ENCODE assay signal across 1 cellular context in the genomic region with DNA sequence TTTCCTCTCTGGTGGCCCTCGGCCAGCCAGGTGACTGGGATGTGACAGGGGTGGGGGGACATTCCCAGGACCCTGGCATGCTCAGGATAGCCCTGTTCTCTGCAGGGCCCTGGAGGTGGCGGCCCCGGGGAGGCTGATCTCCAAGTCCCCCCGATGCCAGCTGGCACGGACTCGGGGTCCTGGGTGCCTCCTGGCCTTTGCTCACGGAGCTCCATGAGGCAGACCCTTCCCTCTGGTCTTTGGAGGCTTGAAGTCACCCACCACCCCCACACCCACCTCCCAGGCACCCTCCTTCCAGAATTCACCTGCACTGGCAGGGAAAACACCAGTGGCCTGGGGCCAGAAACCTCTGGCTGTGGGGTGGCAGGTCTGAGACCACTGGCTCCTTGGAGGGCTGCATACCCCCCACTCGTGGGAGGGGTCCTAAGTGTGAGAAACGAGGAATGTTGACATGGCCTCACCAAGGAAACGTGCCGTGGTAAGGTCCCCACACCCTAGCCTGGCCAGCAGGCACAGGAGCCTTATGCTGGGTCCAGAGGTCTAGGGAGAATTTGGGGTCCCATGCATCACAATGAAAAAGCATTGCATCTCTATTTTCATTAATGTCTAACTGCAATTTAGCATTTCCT.
TF ChIP-seq lines count a peak whose summit lies in the region.

No MANE protein-coding gene starts in this region.

TF ChIP-seq in WTC11, 78 proteins besides CTCF, POLR2A, EP300 and RAD21 (continued from another document):
- TF ChIP-seq, protein P1, sequence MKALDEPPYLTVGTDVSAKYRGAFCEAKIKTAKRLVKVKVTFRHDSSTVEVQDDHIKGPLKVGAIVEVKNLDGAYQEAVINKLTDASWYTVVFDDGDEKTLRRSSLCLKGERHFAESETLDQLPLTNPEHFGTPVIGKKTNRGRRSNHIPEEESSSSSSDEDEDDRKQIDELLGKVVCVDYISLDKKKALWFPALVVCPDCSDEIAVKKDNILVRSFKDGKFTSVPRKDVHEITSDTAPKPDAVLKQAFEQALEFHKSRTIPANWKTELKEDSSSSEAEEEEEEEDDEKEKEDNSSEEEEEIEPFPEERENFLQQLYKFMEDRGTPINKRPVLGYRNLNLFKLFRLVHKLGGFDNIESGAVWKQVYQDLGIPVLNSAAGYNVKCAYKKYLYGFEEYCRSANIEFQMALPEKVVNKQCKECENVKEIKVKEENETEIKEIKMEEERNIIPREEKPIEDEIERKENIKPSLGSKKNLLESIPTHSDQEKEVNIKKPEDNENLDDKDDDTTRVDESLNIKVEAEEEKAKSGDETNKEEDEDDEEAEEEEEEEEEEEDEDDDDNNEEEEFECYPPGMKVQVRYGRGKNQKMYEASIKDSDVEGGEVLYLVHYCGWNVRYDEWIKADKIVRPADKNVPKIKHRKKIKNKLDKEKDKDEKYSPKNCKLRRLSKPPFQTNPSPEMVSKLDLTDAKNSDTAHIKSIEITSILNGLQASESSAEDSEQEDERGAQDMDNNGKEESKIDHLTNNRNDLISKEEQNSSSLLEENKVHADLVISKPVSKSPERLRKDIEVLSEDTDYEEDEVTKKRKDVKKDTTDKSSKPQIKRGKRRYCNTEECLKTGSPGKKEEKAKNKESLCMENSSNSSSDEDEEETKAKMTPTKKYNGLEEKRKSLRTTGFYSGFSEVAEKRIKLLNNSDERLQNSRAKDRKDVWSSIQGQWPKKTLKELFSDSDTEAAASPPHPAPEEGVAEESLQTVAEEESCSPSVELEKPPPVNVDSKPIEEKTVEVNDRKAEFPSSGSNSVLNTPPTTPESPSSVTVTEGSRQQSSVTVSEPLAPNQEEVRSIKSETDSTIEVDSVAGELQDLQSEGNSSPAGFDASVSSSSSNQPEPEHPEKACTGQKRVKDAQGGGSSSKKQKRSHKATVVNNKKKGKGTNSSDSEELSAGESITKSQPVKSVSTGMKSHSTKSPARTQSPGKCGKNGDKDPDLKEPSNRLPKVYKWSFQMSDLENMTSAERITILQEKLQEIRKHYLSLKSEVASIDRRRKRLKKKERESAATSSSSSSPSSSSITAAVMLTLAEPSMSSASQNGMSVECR (CRISPR knock-in tag; IDR thresholded peaks at IDR 0.05; ENCODE audit: borderline replicate concordance), result no peak
